Comparison of ENCODE assay signal across 13 cellular contexts in genomic region chr10:97922378-97922758, GRCh38.
DNase-seq lines count a peak whose midpoint lies in the region; ATAC-seq and TF ChIP-seq lines count a peak whose summit lies in the region.
"Had no signal": no experiment of that assay in that cellular context is flagged by ENCODE, and none has a peak within 500 bp of the region (broad histone marks: within the 10 kb centered on the region; RNA-seq: fewer than 3 reads in every experiment).

No MANE protein-coding gene starts in this region.

- TF ChIP-seq CTCF in left ventricle myocardium inferior (IDR thresholded peaks at IDR 0.05; ENCODE audit: borderline replicate concordance) (no peak), body of pancreas (IDR thresholded peaks at IDR 0.05) (no peak)
- TF ChIP-seq CTCF in activated CD8-positive, alpha-beta T cell treated with anti-CD3 and anti-CD28 coated beads for 36 hours (IDR thresholded peaks at IDR 0.05): no peak

- no peaks in the 10 kb centered on the region for H3K9me3 Mint-ChIP-seq in activated T-helper 2 cell treated with anti-CD3 and anti-CD28 coated beads, Interferon-gamma antibody, Interleukin-2, Interleukin-4, amounts not matched to agents 10 μg/mL and 5 μg/mL and 100 μg/mL, durations not matched to agents 14 hours and 24 hours and 36 hours
- H3K9me3 Mint-ChIP-seq in activated CD8-positive, alpha-beta T cell treated with anti-CD3 and anti-CD28 coated beads for 36 hours: no peaks in the 10 kb centered on the region
- H3K9me3 Mint-ChIP-seq: CD4-positive, alpha-beta memory T cell had no signal

- intact Hi-C loops in left ventricle myocardium inferior (cut with micrococcal nuclease): no loop called here
- intact Hi-C loops in left ventricle myocardium superior (cut with micrococcal nuclease): no loop called here
- intact Hi-C loops in body of pancreas (cut with DNase I): no loop called here
- intact Hi-C loops in activated T-helper 2 cell treated with anti-CD3 and anti-CD28 coated beads, Interferon-gamma antibody, Interleukin-2, Interleukin-4, amounts not matched to agents 10 μg/mL and 5 μg/mL and 100 μg/mL, durations not matched to agents 14 hours and 24 hours and 36 hours (cut with micrococcal nuclease): no loop called here
- intact Hi-C loops in activated CD8-positive, alpha-beta T cell treated with anti-CD3 and anti-CD28 coated beads for 36 hours (cut with micrococcal nuclease): no loop called here

- H3K4me3 ChIP-seq in left ventricle myocardium inferior (no peak overlapping the region), body of pancreas (no peak overlapping the region)

- TF ChIP-seq POLR2A in body of pancreas (IDR thresholded peaks at IDR 0.05): no peak

- 34 to 41% methylated on average over 6 to 7 of the region's 7 CpGs for WGBS in body of pancreas, 2 donors

- H3K4me3 Mint-ChIP-seq in activated T-helper 2 cell treated with anti-CD3 and anti-CD28 coated beads, Interferon-gamma antibody, Interleukin-2, Interleukin-4, amounts not matched to agents 10 μg/mL and 5 μg/mL and 100 μg/mL, durations not matched to agents 14 hours and 24 hours and 36 hours (ENCODE audit: low read depth): no peak overlapping the region
- no peak overlapping the region for H3K4me3 Mint-ChIP-seq in activated CD8-positive, alpha-beta T cell treated with anti-CD3 and anti-CD28 coated beads for 36 hours
- H3K4me3 Mint-ChIP-seq: B cell; CD4-positive, alpha-beta memory T cell had no signal

- H3K27me3 ChIP-seq in left ventricle myocardium inferior (ENCODE audit: low read depth): peaks cover 59% of the 10 kb centered on the region
- no peaks in the 10 kb centered on the region for H3K27me3 ChIP-seq in body of pancreas

- H3K9me3 ChIP-seq in left ventricle myocardium inferior (replicated peaks): no peaks in the 10 kb centered on the region
- H3K9me3 ChIP-seq in body of pancreas: no peaks in the 10 kb centered on the region

- H3K27ac ChIP-seq in left ventricle myocardium inferior (replicated peaks) (peak overlapping the region; percentile 77), body of pancreas (peak overlapping the region in 3 of 4 donors; percentile 24 to 70 (median 54))

- no peaks in the 10 kb centered on the region for H3K36me3 ChIP-seq in left ventricle myocardium inferior
- no peaks in the 10 kb centered on the region for H3K36me3 ChIP-seq in body of pancreas (replicated peaks in 1 of 2; ENCODE audit: insufficient read depth in 1 of 2, low read depth in 2 of 2)

- POLR2A ChIA-PET in activated CD8-positive, alpha-beta T cell treated with anti-CD3 and anti-CD28 coated beads for 36 hours (lab: Charles Lee): no interaction called here

- no peaks in the 10 kb centered on the region for H3K4me1 Mint-ChIP-seq in activated T-helper 2 cell treated with anti-CD3 and anti-CD28 coated beads, Interferon-gamma antibody, Interleukin-2, Interleukin-4, amounts not matched to agents 10 μg/mL and 5 μg/mL and 100 μg/mL, durations not matched to agents 14 hours and 24 hours and 36 hours (ENCODE audit: low read depth)
- peaks cover 3% of the 10 kb centered on the region for H3K4me1 Mint-ChIP-seq in activated CD8-positive, alpha-beta T cell treated with anti-CD3 and anti-CD28 coated beads for 36 hours (ENCODE audit: low read depth)
- H3K4me1 Mint-ChIP-seq: B cell had no signal

- H3K4me1 ChIP-seq in left ventricle myocardium inferior: peaks cover 22% of the 10 kb centered on the region
- H3K4me1 ChIP-seq in body of pancreas: peaks cover 21% of the 10 kb centered on the region

- peaks cover 7% of the 10 kb centered on the region for H3K27me3 Mint-ChIP-seq in activated T-helper 2 cell treated with anti-CD3 and anti-CD28 coated beads, Interferon-gamma antibody, Interleukin-2, Interleukin-4, amounts not matched to agents 10 μg/mL and 5 μg/mL and 100 μg/mL, durations not matched to agents 14 hours and 24 hours and 36 hours (ENCODE audit: low read depth)
- peaks cover 13% of the 10 kb centered on the region for H3K27me3 Mint-ChIP-seq in activated CD8-positive, alpha-beta T cell treated with anti-CD3 and anti-CD28 coated beads for 36 hours

- CTCF ChIA-PET in activated CD8-positive, alpha-beta T cell treated with anti-CD3 and anti-CD28 coated beads for 36 hours (lab: Charles Lee): interaction anchor here (1.2 to 1.4 kb wide), 2 partner anchors 106 to 124 kb away, joined by 3 to 5 read pairs; no protein-coding TSS in a partner anchor

- H3K27ac Mint-ChIP-seq in activated T-helper 2 cell treated with anti-CD3 and anti-CD28 coated beads, Interferon-gamma antibody, Interleukin-2, Interleukin-4, amounts not matched to agents 10 μg/mL and 5 μg/mL and 100 μg/mL, durations not matched to agents 14 hours and 24 hours and 36 hours: no peak overlapping the region
- H3K27ac Mint-ChIP-seq in activated CD8-positive, alpha-beta T cell treated with anti-CD3 and anti-CD28 coated beads for 36 hours: no peak overlapping the region
- H3K27ac Mint-ChIP-seq: B cell; CD4-positive, alpha-beta memory T cell had no signal

- no peak for ATAC-seq in left ventricle myocardium superior
- ATAC-seq in body of pancreas: no peak
- no peak for ATAC-seq in activated CD8-positive, alpha-beta T cell treated with anti-CD3 and anti-CD28 coated beads for 36 hours
- no peak for ATAC-seq in GM18511 (IDR thresholded peaks at IDR 0.05; ENCODE audit: unreplicated experiment)

- DNase-seq in left ventricle myocardium inferior: no peak
- no peak for DNase-seq in left ventricle myocardium superior
- peak; percentile 33 to 71 for DNase-seq in NCI-H2081 (lab: John Stamatoyannopoulos, UW)
- DNase-seq in body of pancreas: no peak
- DNase-seq in activated T-helper 2 cell treated with anti-CD3 and anti-CD28 coated beads, Interferon-gamma antibody, Interleukin-2, Interleukin-4, amounts not matched to agents 10 μg/mL and 5 μg/mL and 100 μg/mL, durations not matched to agents 14 hours and 24 hours and 36 hours (ENCODE audit: low spot score): no peak
- DNase-seq in activated CD8-positive, alpha-beta T cell treated with anti-CD3 and anti-CD28 coated beads for 36 hours: no peak
- DNase-seq: ACHN; CD4-positive, alpha-beta memory T cell; MV-4-11; NCI-H345; SIG-M5 had no signal

- no peaks in the 10 kb centered on the region for H3K36me3 Mint-ChIP-seq in activated T-helper 2 cell treated with anti-CD3 and anti-CD28 coated beads, Interferon-gamma antibody, Interleukin-2, Interleukin-4, amounts not matched to agents 10 μg/mL and 5 μg/mL and 100 μg/mL, durations not matched to agents 14 hours and 24 hours and 36 hours (ENCODE audit: low read depth)
- H3K36me3 Mint-ChIP-seq in activated CD8-positive, alpha-beta T cell treated with anti-CD3 and anti-CD28 coated beads for 36 hours (ENCODE audit: low read depth): no peaks in the 10 kb centered on the region
- H3K36me3 Mint-ChIP-seq: CD4-positive, alpha-beta memory T cell had no signal

Comparison
In these comparisons a context has a peak if more than half of its experiments do, and no peak if none do; other contexts are left out.
1. DNase-seq: peak in NCI-H2081 (2 of 2); none in left ventricle myocardium inferior (single experiment), left ventricle myocardium superior (single experiment), body of pancreas (0 of 4), activated T-helper 2 cell treated with anti-CD3 and anti-CD28 coated beads, Interferon-gamma antibody, Interleukin-2, Interleukin-4, amounts not matched to agents 10 μg/mL and 5 μg/mL and 100 μg/mL, durations not matched to agents 14 hours and 24 hours and 36 hours (single experiment) and activated CD8-positive, alpha-beta T cell treated with anti-CD3 and anti-CD28 coated beads for 36 hours (single experiment).